In genomic region chr20:2480381-2480780, GRCh38 we compare ENCODE assay signal across 9 cellular contexts. TPM values are rescaled to one million over a fixed set of nuclear protein-coding genes. Genes with fewer than 3 reads are reported as not detected.
"Had no signal": no experiment of that assay in that cellular context is flagged by ENCODE, and none has a peak within 500 bp of the region (broad histone marks: within the 10 kb centered on the region; RNA-seq: fewer than 3 reads in every experiment).

No MANE protein-coding gene starts in this region.

- H3K4me3 ChIP-seq: GM12878 had no signal

- FAIRE-seq: G401.6, GM12878, GM12891, GM12892, GM18507, GM19239 had no signal

- DNase-seq: GDM1, GF-D8 had no signal

- ATAC-seq: GM12878 had no signal

RNA-seq across cellular contexts. Expression of gene TMC2, which starts 56.0 kb away (rescaled TPM):
- total RNA-seq: G401, GM12878 had no signal
